ENCODE assay signal across 11 cellular contexts in genomic region chr20:59341285-59342016, GRCh38. TPM values are rescaled to one million over a fixed set of nuclear protein-coding genes. Genes with fewer than 3 reads are reported as not detected.
"Had no signal": no experiment of that assay in that cellular context is flagged by ENCODE, and none has a peak within 500 bp of the region (broad histone marks: within the 10 kb centered on the region; RNA-seq: fewer than 3 reads in every experiment).

No MANE protein-coding gene starts in this region.

RNA-seq across cellular contexts. Expression of gene EDN3, which starts 41.0 kb away (rescaled TPM):
- total RNA-seq: activated CD8-positive, alpha-beta memory T cell treated with anti-CD3 and anti-CD28 coated beads, Interleukin-2, amount 10 ng/mL, durations not matched to agents 7 days and 5 days; activated CD8-positive, alpha-beta T cell treated with anti-CD3 and anti-CD28 coated beads, Interleukin-2, amount 10 ng/mL, durations not matched to agents 7 days and 5 days; activated T-helper 2 cell treated with anti-CD3 and anti-CD28 coated beads, Interferon-gamma antibody, Interleukin-2, Interleukin-4, amounts not matched to agents 10 μg/mL and 5 μg/mL and 100 μg/mL, durations not matched to agents 14 hours and 24 hours and 36 hours; endodermal cell; kidney epithelial cell; natural killer cell treated with Interleukin-12 subunit alpha and Interleukin-12 subunit beta and Interleukin-15 and Interleukin-18, amount 100 ng/mL, for 72 hours; osteocyte; renal cortical epithelial cell; right lobe of liver; subcutaneous adipose tissue; thoracic aorta had no signal
